In the genomic region with DNA sequence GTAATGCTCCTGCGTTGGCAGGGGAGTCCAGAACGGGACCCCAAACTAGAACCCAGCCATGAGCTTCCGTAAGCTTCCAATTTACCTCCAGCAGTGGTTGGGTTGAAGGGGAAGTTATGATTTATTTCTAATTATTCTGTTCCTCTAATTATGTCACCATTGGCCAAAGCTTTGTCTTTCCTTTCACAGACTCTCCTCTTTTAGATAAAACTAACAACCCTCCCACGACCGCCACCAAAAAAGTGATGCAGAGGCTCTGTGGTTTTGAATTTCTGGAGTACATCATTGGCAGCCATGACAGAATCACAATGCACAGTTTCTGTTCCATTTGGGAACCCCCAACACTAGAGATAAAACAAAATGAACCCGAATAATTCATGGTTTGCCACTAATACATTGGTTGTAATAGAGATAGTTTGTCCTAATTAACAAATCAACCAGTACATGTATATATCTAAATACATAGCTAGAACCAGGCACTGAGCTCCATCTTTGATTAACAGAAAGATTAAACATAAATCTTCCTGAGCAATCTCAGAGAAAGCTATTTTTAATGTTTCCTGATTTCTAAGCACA, we compare ENCODE assay signal across 8 cellular contexts.
DNase-seq lines count a peak whose midpoint lies in the region; ATAC-seq and TF ChIP-seq lines count a peak whose summit lies in the region.

No MANE protein-coding gene starts in this region.

- H3K36me3 Mint-ChIP-seq in T-helper 1 cell treated with Interleukin-12 subunit alpha and Interleukin-12 subunit beta and Interleukin-4 antibody, amounts not matched to agents 30 μg/mL and 1 μg/mL, for 36 hours (ENCODE audit: low read depth) = peaks cover 33% of the 10 kb centered on the region
- no peaks in the 10 kb centered on the region for H3K36me3 Mint-ChIP-seq in chondrocyte (ENCODE audit: low read depth)

- ATAC-seq in GM21360 (IDR thresholded peaks at IDR 0.05; ENCODE audit: unreplicated experiment) = peak; percentile 15
- no peak for ATAC-seq in aorta (ENCODE audit: low FRiP score)
- no peak for ATAC-seq in HG02840 (IDR thresholded peaks at IDR 0.05; ENCODE audit: low FRiP score, unreplicated experiment)

- no peak overlapping the region for H3K9ac ChIP-seq in neural cell (ENCODE audit: low read length)

- no peak for TF ChIP-seq CTCF in chondrocyte (IDR thresholded peaks at IDR 0.05)
- no peak for TF ChIP-seq CTCF in neural cell (IDR thresholded peaks at IDR 0.05; ENCODE audit: poor library complexity, severe bottlenecking)

- H3K27ac ChIP-seq in neural cell (ENCODE audit: low read length) (no peak overlapping the region), aorta (ENCODE audit: low read depth in 1 of 2, low read length in 2 of 2) (peak overlapping the region; percentile 58 to 64)

- H3K9me3 Mint-ChIP-seq in T-helper 1 cell treated with Interleukin-12 subunit alpha and Interleukin-12 subunit beta and Interleukin-4 antibody, amounts not matched to agents 30 μg/mL and 1 μg/mL, for 36 hours = no peaks in the 10 kb centered on the region
- H3K9me3 Mint-ChIP-seq in chondrocyte (ENCODE audit: low read depth) = no peaks in the 10 kb centered on the region

- H3K4me1 Mint-ChIP-seq in T-helper 1 cell treated with Interleukin-12 subunit alpha and Interleukin-12 subunit beta and Interleukin-4 antibody, amounts not matched to agents 30 μg/mL and 1 μg/mL, for 36 hours (ENCODE audit: low read depth) = peaks cover 45% of the 10 kb centered on the region
- peaks cover 60% of the 10 kb centered on the region for H3K4me1 Mint-ChIP-seq in chondrocyte (ENCODE audit: low read depth)

- H4K20me1 ChIP-seq in neural cell (ENCODE audit: insufficient read depth) = no peaks in the 10 kb centered on the region

- no peak for TF ChIP-seq EP300 in neural cell (conservative IDR thresholded peaks at IDR 0.05; ENCODE audit: poor library complexity, severe bottlenecking)

- H3K4me1 ChIP-seq in aorta (ENCODE audit: control insufficient read depth in 1 of 2, insufficient read depth in 2 of 2, low read length in 2 of 2) = peaks cover 0 to 2% of the 10 kb centered on the region in 2 donors

- DNase-seq in chondrocyte (ENCODE audit: low spot score) = no peak
- no peak for DNase-seq in aorta
- DNase-seq in NCI-H446 treated with DMSO at 0.1 percent for 48 hours (lab: John Stamatoyannopoulos, UW) = no peak
- DNase-seq in NCI-H2227 treated with DMSO at 0.1 percent for 48 hours (lab: John Stamatoyannopoulos, UW) = no peak

- H2AFZ ChIP-seq in neural cell (ENCODE audit: low read depth, low read length) = no peak overlapping the region

- TF ChIP-seq RAD21 in neural cell (conservative IDR thresholded peaks at IDR 0.05) = no peak

- no peaks in the 10 kb centered on the region for H3K27me3 Mint-ChIP-seq in T-helper 1 cell treated with Interleukin-12 subunit alpha and Interleukin-12 subunit beta and Interleukin-4 antibody, amounts not matched to agents 30 μg/mL and 1 μg/mL, for 36 hours (ENCODE audit: low read depth)
- H3K27me3 Mint-ChIP-seq in chondrocyte (ENCODE audit: low read depth) = no peaks in the 10 kb centered on the region

- H3K4me3 ChIP-seq in neural cell (ENCODE audit: low read length) = peak overlapping the region; percentile 69
- H3K4me3 ChIP-seq in aorta (ENCODE audit: low read length in 2 of 2) = peak overlapping the region in 1 of 2 donors; percentile 28

- 22 to 28% methylated on average over 6 of the region's 6 CpGs for WGBS in aorta, 2 donors

- H3K4me2 ChIP-seq in neural cell (ENCODE audit: low read length) = no peak overlapping the region

- peak overlapping the region; percentile 98 for H3K4me3 Mint-ChIP-seq in T-helper 1 cell treated with Interleukin-12 subunit alpha and Interleukin-12 subunit beta and Interleukin-4 antibody, amounts not matched to agents 30 μg/mL and 1 μg/mL, for 36 hours
- peak overlapping the region; percentile 91 for H3K4me3 Mint-ChIP-seq in chondrocyte (ENCODE audit: unreplicated experiment)

- peaks cover 100% of the 10 kb centered on the region for H3K27me3 ChIP-seq in neural cell (ENCODE audit: insufficient read depth, low read depth, low read length)
- H3K27me3 ChIP-seq in aorta (ENCODE audit: control insufficient read depth in 1 of 2, insufficient read depth in 2 of 2, low read length in 1 of 2) = no peaks in the 10 kb centered on the region

- H3K36me3 ChIP-seq in neural cell (ENCODE audit: insufficient read depth, low read length) (no peaks in the 10 kb centered on the region), aorta (ENCODE audit: control insufficient read depth in 1 of 2, insufficient read depth in 2 of 2, low read length in 1 of 2) (no peaks in the 10 kb centered on the region)

- H3K27ac Mint-ChIP-seq in T-helper 1 cell treated with Interleukin-12 subunit alpha and Interleukin-12 subunit beta and Interleukin-4 antibody, amounts not matched to agents 30 μg/mL and 1 μg/mL, for 36 hours = peak overlapping the region; percentile 96
- H3K27ac Mint-ChIP-seq in chondrocyte (ENCODE audit: unreplicated experiment) = peak overlapping the region; percentile 93

- intact Hi-C loops in aorta (cut with DNase I) = loop anchor here (1.0 to 5.0 kb wide), 3 partner anchors 56 to 231 kb away; no protein-coding TSS in a partner anchor

- H3K79me2 ChIP-seq in neural cell (replicated peaks; ENCODE audit: insufficient read depth, low read length) = no peaks in the 10 kb centered on the region

- no peaks in the 10 kb centered on the region for H3F3A ChIP-seq in neural cell (ENCODE audit: insufficient read depth, low read length, poor library complexity, severe bottlenecking)

- no peaks in the 10 kb centered on the region for H3K9me2 ChIP-seq in neural cell (ENCODE audit: insufficient read depth, low read length)

- H3K9me3 ChIP-seq in neural cell (ENCODE audit: low read length) = no peaks in the 10 kb centered on the region
- H3K9me3 ChIP-seq in aorta (ENCODE audit: control insufficient read depth, low read length) = no peaks in the 10 kb centered on the region

TF ChIP-seq in neural cell, 6 proteins besides CTCF, POLR2A, EP300 and RAD21:
- TF ChIP-seq, protein P1, sequence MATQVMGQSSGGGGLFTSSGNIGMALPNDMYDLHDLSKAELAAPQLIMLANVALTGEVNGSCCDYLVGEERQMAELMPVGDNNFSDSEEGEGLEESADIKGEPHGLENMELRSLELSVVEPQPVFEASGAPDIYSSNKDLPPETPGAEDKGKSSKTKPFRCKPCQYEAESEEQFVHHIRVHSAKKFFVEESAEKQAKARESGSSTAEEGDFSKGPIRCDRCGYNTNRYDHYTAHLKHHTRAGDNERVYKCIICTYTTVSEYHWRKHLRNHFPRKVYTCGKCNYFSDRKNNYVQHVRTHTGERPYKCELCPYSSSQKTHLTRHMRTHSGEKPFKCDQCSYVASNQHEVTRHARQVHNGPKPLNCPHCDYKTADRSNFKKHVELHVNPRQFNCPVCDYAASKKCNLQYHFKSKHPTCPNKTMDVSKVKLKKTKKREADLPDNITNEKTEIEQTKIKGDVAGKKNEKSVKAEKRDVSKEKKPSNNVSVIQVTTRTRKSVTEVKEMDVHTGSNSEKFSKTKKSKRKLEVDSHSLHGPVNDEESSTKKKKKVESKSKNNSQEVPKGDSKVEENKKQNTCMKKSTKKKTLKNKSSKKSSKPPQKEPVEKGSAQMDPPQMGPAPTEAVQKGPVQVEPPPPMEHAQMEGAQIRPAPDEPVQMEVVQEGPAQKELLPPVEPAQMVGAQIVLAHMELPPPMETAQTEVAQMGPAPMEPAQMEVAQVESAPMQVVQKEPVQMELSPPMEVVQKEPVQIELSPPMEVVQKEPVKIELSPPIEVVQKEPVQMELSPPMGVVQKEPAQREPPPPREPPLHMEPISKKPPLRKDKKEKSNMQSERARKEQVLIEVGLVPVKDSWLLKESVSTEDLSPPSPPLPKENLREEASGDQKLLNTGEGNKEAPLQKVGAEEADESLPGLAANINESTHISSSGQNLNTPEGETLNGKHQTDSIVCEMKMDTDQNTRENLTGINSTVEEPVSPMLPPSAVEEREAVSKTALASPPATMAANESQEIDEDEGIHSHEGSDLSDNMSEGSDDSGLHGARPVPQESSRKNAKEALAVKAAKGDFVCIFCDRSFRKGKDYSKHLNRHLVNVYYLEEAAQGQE (IDR thresholded peaks at IDR 0.05; ENCODE audit: borderline replicate concordance) = no peak
- TF ChIP-seq EZH2 (IDR thresholded peaks at IDR 0.05; ENCODE audit: borderline replicate concordance, insufficient read depth, low read length, poor library complexity, severe bottlenecking) (no peak), POLR2AphosphoS5 (IDR thresholded peaks at IDR 0.05) (peak; percentile 3), MXI1 (conservative IDR thresholded peaks at IDR 0.05; ENCODE audit: poor library complexity, severe bottlenecking) (no peak), TAF1 (IDR thresholded peaks at IDR 0.05; ENCODE audit: low read depth) (no peak), SMC3 (conservative IDR thresholded peaks at IDR 0.05; ENCODE audit: poor library complexity) (no peak)
